11 cellular contexts compared by ENCODE assay signal in the genomic region with DNA sequence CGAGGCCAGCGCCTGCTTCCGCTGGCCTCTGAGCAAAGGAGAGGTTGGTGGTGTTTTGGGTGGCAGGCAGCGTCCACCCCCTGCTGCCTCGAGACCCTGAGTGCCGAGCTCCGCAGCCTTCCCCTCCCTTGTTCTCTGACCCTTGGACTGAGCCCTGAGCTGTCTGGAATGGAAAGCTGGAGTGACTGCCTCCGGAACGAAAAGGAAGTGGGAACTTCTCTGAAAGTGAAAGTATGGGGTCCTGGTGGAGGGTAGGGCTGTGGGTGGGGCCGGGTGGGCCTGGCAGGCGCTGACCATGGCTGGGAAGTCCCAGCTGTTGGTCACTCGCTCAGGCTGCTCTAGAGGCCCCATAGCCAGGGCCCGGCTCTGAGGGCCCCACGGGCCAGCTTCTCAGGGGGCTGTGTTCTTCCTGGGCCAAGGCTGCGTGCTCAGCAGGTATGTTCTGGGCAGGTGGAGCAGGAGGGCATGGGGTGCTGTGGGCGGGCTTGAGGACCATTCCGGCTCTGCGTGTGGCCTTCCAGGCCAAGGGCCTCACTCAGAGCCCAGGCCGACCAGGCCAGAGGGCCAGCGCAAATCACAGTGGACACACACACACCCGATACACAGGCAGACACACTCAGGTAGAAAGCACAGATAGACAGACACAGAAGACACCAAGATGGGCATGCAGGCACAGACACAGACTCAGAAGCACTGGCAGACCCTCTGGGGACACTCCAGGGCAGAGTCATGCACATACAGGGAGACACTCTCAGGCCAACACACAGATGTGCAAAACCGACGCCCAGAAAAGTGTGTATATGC. TPM values are rescaled to one million over a fixed set of nuclear protein-coding genes. Genes with fewer than 3 reads are reported as not detected.
A peak's percentile ranks its signal among the peaks of the same experiment; 100 is the strongest.
DNase-seq lines count a peak whose midpoint lies in the region; ATAC-seq and TF ChIP-seq lines count a peak whose summit lies in the region.
"Had no signal": no experiment of that assay in that cellular context is flagged by ENCODE, and none has a peak within 500 bp of the region (broad histone marks: within the 10 kb centered on the region; RNA-seq: fewer than 3 reads in every experiment).

A gene (plus strand): TSS at position 320 of the 804 bp plus-strand sequence. CDS start 5,495 bp downstream, outside the sequence.

- CTCF ChIA-PET in activated CD4-positive, alpha-beta memory T cell treated with anti-CD3 and anti-CD28 coated beads for 36 hours (lab: Charles Lee): interaction anchor here (0.8 to 3.4 kb wide), 3 partner anchors 11 to 459 kb away, joined by 3 to 34 read pairs (median 3); no protein-coding TSS in a partner anchor

- H3K4me3 ChIP-seq in Peyer's patch: peak within 1 kb of the TSS in 3 of 4 donors; percentile 14 to 58 (median 48)
- peak within 1 kb of the TSS in 9 of 12 donors; percentile 7 to 44 (median 28) for H3K4me3 ChIP-seq in heart left ventricle
- peak within 1 kb of the TSS in 3 of 4 donors; percentile 1 to 29 (median 15) for H3K4me3 ChIP-seq in tibial nerve
- no peak within 1 kb of the TSS for H3K4me3 ChIP-seq in HAP-1

- peaks cover 3% of the 10 kb centered on the region for H3K27me3 Mint-ChIP-seq in activated CD4-positive, alpha-beta memory T cell treated with anti-CD3 and anti-CD28 coated beads for 36 hours

- no peaks in the 10 kb centered on the region for H3K27me3 ChIP-seq in Peyer's patch
- H3K27me3 ChIP-seq in heart left ventricle: peaks cover 0 to 25% (median 5%) of the 10 kb centered on the region in 9 donors
- H3K27me3 ChIP-seq in tibial nerve: no peaks in the 10 kb centered on the region
- no peaks in the 10 kb centered on the region for H3K27me3 ChIP-seq in HAP-1 (ENCODE audit: low read depth)

- no peak within 1 kb of the TSS for H3K4me3 Mint-ChIP-seq in activated CD4-positive, alpha-beta memory T cell treated with anti-CD3 and anti-CD28 coated beads for 36 hours

- H3K36me3 Mint-ChIP-seq in activated CD4-positive, alpha-beta memory T cell treated with anti-CD3 and anti-CD28 coated beads for 36 hours: no peaks in the 10 kb centered on the region

- H3K4me1 Mint-ChIP-seq in activated CD4-positive, alpha-beta memory T cell treated with anti-CD3 and anti-CD28 coated beads for 36 hours (ENCODE audit: low read depth): peaks cover 3% of the 10 kb centered on the region

- 63 to 88% (median 72%) methylated on average over 17 to 23 of the region's 23 CpGs for WGBS in heart left ventricle, 4 donors
- WGBS in tibial nerve, 2 donors: 47 to 59% methylated on average over 15 of the region's 23 CpGs

- no peaks in the 10 kb centered on the region for H3K9me3 Mint-ChIP-seq in activated CD4-positive, alpha-beta memory T cell treated with anti-CD3 and anti-CD28 coated beads for 36 hours

- POLR2A ChIA-PET in activated CD4-positive, alpha-beta memory T cell treated with anti-CD3 and anti-CD28 coated beads for 36 hours (lab: Charles Lee): no interaction called here

- ATAC-seq in heart left ventricle: peak in 2 of 4 donors; percentile 38 to 47

- in situ Hi-C loops in HAP-1 (cut with MboI; ENCODE audit: low sequenced_read_pairs): no loop called here

- H3K27ac Mint-ChIP-seq in activated CD4-positive, alpha-beta memory T cell treated with anti-CD3 and anti-CD28 coated beads for 36 hours: no peak within 1 kb of the TSS

- TF ChIP-seq POLR2A in Peyer's patch (IDR thresholded peaks at IDR 0.05): peak in 1 of 2 donors; percentile 57
- no peak for TF ChIP-seq POLR2A in heart left ventricle (IDR thresholded peaks at IDR 0.05)
- no peak for TF ChIP-seq POLR2A in tibial nerve (IDR thresholded peaks at IDR 0.05)

- peak within 1 kb of the TSS; percentile 67 to 91 (median 80) for H3K27ac ChIP-seq in Peyer's patch
- H3K27ac ChIP-seq in heart left ventricle: peak within 1 kb of the TSS in 10 of 12 donors; percentile 33 to 74 (median 57)
- peak within 1 kb of the TSS in 3 of 4 donors; percentile 70 to 84 (median 76) for H3K27ac ChIP-seq in tibial nerve

- intact Hi-C loops in heart left ventricle (cut with DNase I): loop anchor here in 3 of 10 donors (5.0 to 10.0 kb wide), 2 partner anchors 88 to 400 kb away; no protein-coding TSS in a partner anchor
- intact Hi-C loops in activated CD4-positive, alpha-beta memory T cell treated with anti-CD3 and anti-CD28 coated beads for 36 hours (cut with micrococcal nuclease): no loop called here

- H3K36me3 ChIP-seq in Peyer's patch: no peaks in the 10 kb centered on the region
- H3K36me3 ChIP-seq in heart left ventricle: no peaks in the 10 kb centered on the region
- H3K36me3 ChIP-seq in tibial nerve: no peaks in the 10 kb centered on the region
- no peaks in the 10 kb centered on the region for H3K36me3 ChIP-seq in HAP-1 (replicated peaks)

- DNase-seq in Peyer's patch (peak in 2 of 3 donors; percentile 75 to 79), heart left ventricle (peak in 1 of 5 donors; percentile 50), myocyte (ENCODE audit: low read depth) (no peak), tibial nerve (ENCODE audit: low spot score in 2 of 2) (no peak), occipital lobe (lab: John Stamatoyannopoulos, UW) (no peak), HAP-1 (ENCODE audit: low spot score in 2 of 2) (no peak)
- DNase-seq in activated T-cell treated with anti-CD3 and anti-CD28 coated beads, Interleukin-2, amount 50 U/mL, for 48 hours: no peak
- no peak for DNase-seq in activated CD4-positive, alpha-beta memory T cell treated with anti-CD3 and anti-CD28 coated beads for 36 hours
- DNase-seq: stimulated activated CD4-positive, alpha-beta T cell treated with anti-CD3 and anti-CD28 coated beads, Interleukin-2, amount 100 ng/mL, for 24 hours; stimulated activated naive CD4-positive, alpha-beta T cell treated with Interleukin-2 at 50 U/mL for 16 hours had no signal

- H3K4me1 ChIP-seq in Peyer's patch: peaks cover 0 to 51% (median 10%) of the 10 kb centered on the region in 4 donors
- H3K4me1 ChIP-seq in heart left ventricle: peaks cover 0 to 32% (median 6%) of the 10 kb centered on the region in 12 donors
- H3K4me1 ChIP-seq in tibial nerve: peaks cover 0 to 39% (median 11%) of the 10 kb centered on the region in 4 donors
- peaks cover 5% of the 10 kb centered on the region for H3K4me1 ChIP-seq in HAP-1

- TF ChIP-seq CTCF in Peyer's patch (IDR thresholded peaks at IDR 0.05) (peak in 1 of 6 experiments; percentile 6), heart left ventricle (IDR thresholded peaks at IDR 0.05) (no peak), tibial nerve (IDR thresholded peaks at IDR 0.05) (no peak)

- TF ChIP-seq EP300 in tibial nerve (IDR thresholded peaks at IDR 0.05): no peak

- H3K9me3 ChIP-seq in Peyer's patch (no peaks in the 10 kb centered on the region), heart left ventricle (no peaks in the 10 kb centered on the region), tibial nerve (peaks cover 0 to 3% (median 0%) of the 10 kb centered on the region in 4 donors), HAP-1 (no peaks in the 10 kb centered on the region)

RNA-seq across cellular contexts. Expression of the gene that starts here (rescaled TPM):
- total RNA-seq in Peyer's patch (10 to 100 TPM; 20.6 to 69.5 (median 34.1) TPM), heart left ventricle (1 to 10 TPM in 1 of 9 donors, under 1 TPM in 3, not detected in 5; 0.21 to 3.2 (median 0.48) TPM), myocyte (58.9 and 99.9 TPM in 2 replicates), tibial nerve (1 to 10 TPM in 2 of 4 donors, under 1 TPM in 2; 0.63 to 2.1 (median 1.3) TPM), occipital lobe (1.1 TPM)
- under 1 TPM; 0.37 to 0.53 TPM for polyA plus RNA-seq in heart left ventricle
- 3.0 TPM for polyA plus RNA-seq in myocyte (2012)
- total RNA-seq in activated CD4-positive, alpha-beta memory T cell treated with anti-CD3 and anti-CD28 coated beads for 36 hours: not detected
- polyA plus RNA-seq: neural cell had no signal

Comparison
In these comparisons a context has a peak if more than half of its experiments do, and no peak if none do; other contexts are left out.
1. RNA of the gene that starts here (total RNA-seq): 58.9 to 99.9 TPM in myocyte and 20.6 to 69.5 TPM in Peyer's patch; 0.63 to 2.1 TPM in tibial nerve, 1.1 TPM in occipital lobe (single experiment), 0.21 to 3.2 TPM in heart left ventricle and not detected in activated CD4-positive, alpha-beta memory T cell treated with anti-CD3 and anti-CD28 coated beads for 36 hours; every median in the first group is over 4 times any median in the second.
2. DNase-seq: peak in Peyer's patch (2 of 3); none in myocyte (single experiment), tibial nerve (0 of 2), occipital lobe (single experiment), activated T-cell treated with anti-CD3 and anti-CD28 coated beads, Interleukin-2, amount 50 U/mL, for 48 hours (0 of 2), HAP-1 (0 of 2) and activated CD4-positive, alpha-beta memory T cell treated with anti-CD3 and anti-CD28 coated beads for 36 hours (single experiment).
3. Peak in every context shown above with its lines, with median percentiles within 50 percentile points of each other: H3K27ac ChIP-seq.